Comparison of ENCODE assay signal across 1 cellular context in genomic region chr9:136297766-136298735, GRCh38.
TF ChIP-seq lines count a peak whose summit lies in the region.

No MANE protein-coding gene starts in this region.

TF ChIP-seq in HepG2, 621 proteins besides CTCF, POLR2A, EP300 and RAD21:
- no peak for TF ChIP-seq STAT5B (CRISPR knock-in tag; IDR thresholded peaks at IDR 0.05)
- TF ChIP-seq PATZ1 (CRISPR knock-in tag; IDR thresholded peaks at IDR 0.05): peak; percentile 34; the same call in 1 of the 2 replicates
- no peak for TF ChIP-seq NPAS2 (CRISPR knock-in tag; IDR thresholded peaks at IDR 0.05; ENCODE audit: borderline replicate concordance)
- TF ChIP-seq CREB1 (IDR thresholded peaks at IDR 0.05): no peak
- no peak for TF ChIP-seq CREB1 (CRISPR knock-in tag; IDR thresholded peaks at IDR 0.05)
- TF ChIP-seq, protein P1, sequence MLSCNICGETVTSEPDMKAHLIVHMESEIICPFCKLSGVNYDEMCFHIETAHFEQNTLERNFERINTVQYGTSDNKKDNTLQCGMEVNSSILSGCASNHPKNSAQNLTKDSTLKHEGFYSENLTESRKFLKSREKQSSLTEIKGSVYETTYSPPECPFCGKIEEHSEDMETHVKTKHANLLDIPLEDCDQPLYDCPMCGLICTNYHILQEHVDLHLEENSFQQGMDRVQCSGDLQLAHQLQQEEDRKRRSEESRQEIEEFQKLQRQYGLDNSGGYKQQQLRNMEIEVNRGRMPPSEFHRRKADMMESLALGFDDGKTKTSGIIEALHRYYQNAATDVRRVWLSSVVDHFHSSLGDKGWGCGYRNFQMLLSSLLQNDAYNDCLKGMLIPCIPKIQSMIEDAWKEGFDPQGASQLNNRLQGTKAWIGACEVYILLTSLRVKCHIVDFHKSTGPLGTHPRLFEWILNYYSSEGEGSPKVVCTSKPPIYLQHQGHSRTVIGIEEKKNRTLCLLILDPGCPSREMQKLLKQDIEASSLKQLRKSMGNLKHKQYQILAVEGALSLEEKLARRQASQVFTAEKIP (CRISPR knock-in tag; IDR thresholded peaks at IDR 0.05; ENCODE audit: borderline replicate concordance): no peak
- TF ChIP-seq ZFP36L2 (CRISPR knock-in tag; IDR thresholded peaks at IDR 0.05): no peak
- peak; percentile 36; the same call in 1 of the 2 replicates for TF ChIP-seq ZNF3 (CRISPR knock-in tag; IDR thresholded peaks at IDR 0.05)
- TF ChIP-seq E2F2 (CRISPR knock-in tag; IDR thresholded peaks at IDR 0.05; ENCODE audit: borderline replicate concordance): no peak
- TF ChIP-seq JDP2 (CRISPR knock-in tag; IDR thresholded peaks at IDR 0.05; ENCODE audit: borderline replicate concordance): no peak
- TF ChIP-seq ZNF720 (CRISPR knock-in tag; IDR thresholded peaks at IDR 0.05): no peak
- TF ChIP-seq LCORL (IDR thresholded peaks at IDR 0.05): no peak
- TF ChIP-seq LCORL (CRISPR knock-in tag; IDR thresholded peaks at IDR 0.05): 0 out of 2 replicates have a peak, but pooled peaks have one; percentile 1
- TF ChIP-seq ZNF75D (CRISPR knock-in tag; IDR thresholded peaks at IDR 0.05; ENCODE audit: borderline replicate concordance): no peak
- no peak for TF ChIP-seq NFE2L1 (CRISPR knock-in tag; IDR thresholded peaks at IDR 0.05; ENCODE audit: borderline replicate concordance)
- TF ChIP-seq ZIK1 (CRISPR knock-in tag; IDR thresholded peaks at IDR 0.05; ENCODE audit: borderline replicate concordance, low read depth): no peak
- no peak for TF ChIP-seq TRAFD1 (CRISPR knock-in tag; IDR thresholded peaks at IDR 0.05; ENCODE audit: borderline replicate concordance)
- TF ChIP-seq MAFG (CRISPR knock-in tag; IDR thresholded peaks at IDR 0.05): no peak
- no peak for TF ChIP-seq AFF4 (CRISPR knock-in tag; IDR thresholded peaks at IDR 0.05)
- TF ChIP-seq NFKBIZ (CRISPR knock-in tag; IDR thresholded peaks at IDR 0.05): no peak
- TF ChIP-seq ZNF263 (CRISPR knock-in tag; IDR thresholded peaks at IDR 0.05): 0 out of 2 replicates have a peak, but pooled peaks have one; percentile 33
- TF ChIP-seq, protein P2, sequence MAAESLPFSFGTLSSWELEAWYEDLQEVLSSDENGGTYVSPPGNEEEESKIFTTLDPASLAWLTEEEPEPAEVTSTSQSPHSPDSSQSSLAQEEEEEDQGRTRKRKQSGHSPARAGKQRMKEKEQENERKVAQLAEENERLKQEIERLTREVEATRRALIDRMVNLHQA (CRISPR knock-in tag; IDR thresholded peaks at IDR 0.05): no peak
- TF ChIP-seq ATF6 (CRISPR knock-in tag; conservative IDR thresholded peaks at IDR 0.05): no peak
- no peak for TF ChIP-seq ATF5 (CRISPR knock-in tag; IDR thresholded peaks at IDR 0.05; ENCODE audit: low read depth)
